1 cellular context compared by ENCODE assay signal in the genomic region with DNA sequence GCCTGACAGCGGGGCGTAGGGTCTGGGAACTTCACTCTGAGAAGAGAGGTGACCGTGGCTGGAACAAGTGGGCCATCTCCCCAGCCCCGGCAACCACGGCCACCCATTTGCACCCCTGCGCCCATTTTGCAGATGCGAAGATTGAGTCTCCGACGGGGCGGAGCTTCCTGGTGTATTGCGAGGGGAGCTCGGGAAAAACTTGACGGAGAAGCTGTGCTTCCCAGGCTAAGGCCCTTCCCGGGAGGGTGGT.
TF ChIP-seq lines count a peak whose summit lies in the region.

No MANE protein-coding gene starts in this region.

TF ChIP-seq in HepG2, 621 proteins besides CTCF, POLR2A, EP300 and RAD21 (continued from another document and continues in another):
- no peak for TF ChIP-seq CSRNP2 (CRISPR knock-in tag; conservative IDR thresholded peaks at IDR 0.05; ENCODE audit: low read depth)
- TF ChIP-seq ZNF607 (CRISPR knock-in tag; IDR thresholded peaks at IDR 0.05; ENCODE audit: borderline replicate concordance) = no peak
- no peak for TF ChIP-seq ZMAT5 (CRISPR knock-in tag; IDR thresholded peaks at IDR 0.05; ENCODE audit: borderline replicate concordance, low read depth)
- TF ChIP-seq KDM6A (CRISPR knock-in tag; IDR thresholded peaks at IDR 0.05; ENCODE audit: low read depth) = no peak
- TF ChIP-seq, protein P1, sequence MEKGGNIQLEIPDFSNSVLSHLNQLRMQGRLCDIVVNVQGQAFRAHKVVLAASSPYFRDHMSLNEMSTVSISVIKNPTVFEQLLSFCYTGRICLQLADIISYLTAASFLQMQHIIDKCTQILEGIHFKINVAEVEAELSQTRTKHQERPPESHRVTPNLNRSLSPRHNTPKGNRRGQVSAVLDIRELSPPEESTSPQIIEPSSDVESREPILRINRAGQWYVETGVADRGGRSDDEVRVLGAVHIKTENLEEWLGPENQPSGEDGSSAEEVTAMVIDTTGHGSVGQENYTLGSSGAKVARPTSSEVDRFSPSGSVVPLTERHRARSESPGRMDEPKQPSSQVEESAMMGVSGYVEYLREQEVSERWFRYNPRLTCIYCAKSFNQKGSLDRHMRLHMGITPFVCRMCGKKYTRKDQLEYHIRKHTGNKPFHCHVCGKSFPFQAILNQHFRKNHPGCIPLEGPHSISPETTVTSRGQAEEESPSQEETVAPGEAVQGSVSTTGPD (CRISPR knock-in tag; IDR thresholded peaks at IDR 0.05) = 0 out of 2 replicates have a peak, but pooled peaks have one; percentile 9
- no peak for TF ChIP-seq ZHX1 (CRISPR knock-in tag; IDR thresholded peaks at IDR 0.05; ENCODE audit: low read depth)
- TF ChIP-seq ZNF484 (CRISPR knock-in tag; IDR thresholded peaks at IDR 0.05; ENCODE audit: borderline replicate concordance, low read depth) = no peak; the same call in 1 of the 2 replicates
- TF ChIP-seq, protein P2, sequence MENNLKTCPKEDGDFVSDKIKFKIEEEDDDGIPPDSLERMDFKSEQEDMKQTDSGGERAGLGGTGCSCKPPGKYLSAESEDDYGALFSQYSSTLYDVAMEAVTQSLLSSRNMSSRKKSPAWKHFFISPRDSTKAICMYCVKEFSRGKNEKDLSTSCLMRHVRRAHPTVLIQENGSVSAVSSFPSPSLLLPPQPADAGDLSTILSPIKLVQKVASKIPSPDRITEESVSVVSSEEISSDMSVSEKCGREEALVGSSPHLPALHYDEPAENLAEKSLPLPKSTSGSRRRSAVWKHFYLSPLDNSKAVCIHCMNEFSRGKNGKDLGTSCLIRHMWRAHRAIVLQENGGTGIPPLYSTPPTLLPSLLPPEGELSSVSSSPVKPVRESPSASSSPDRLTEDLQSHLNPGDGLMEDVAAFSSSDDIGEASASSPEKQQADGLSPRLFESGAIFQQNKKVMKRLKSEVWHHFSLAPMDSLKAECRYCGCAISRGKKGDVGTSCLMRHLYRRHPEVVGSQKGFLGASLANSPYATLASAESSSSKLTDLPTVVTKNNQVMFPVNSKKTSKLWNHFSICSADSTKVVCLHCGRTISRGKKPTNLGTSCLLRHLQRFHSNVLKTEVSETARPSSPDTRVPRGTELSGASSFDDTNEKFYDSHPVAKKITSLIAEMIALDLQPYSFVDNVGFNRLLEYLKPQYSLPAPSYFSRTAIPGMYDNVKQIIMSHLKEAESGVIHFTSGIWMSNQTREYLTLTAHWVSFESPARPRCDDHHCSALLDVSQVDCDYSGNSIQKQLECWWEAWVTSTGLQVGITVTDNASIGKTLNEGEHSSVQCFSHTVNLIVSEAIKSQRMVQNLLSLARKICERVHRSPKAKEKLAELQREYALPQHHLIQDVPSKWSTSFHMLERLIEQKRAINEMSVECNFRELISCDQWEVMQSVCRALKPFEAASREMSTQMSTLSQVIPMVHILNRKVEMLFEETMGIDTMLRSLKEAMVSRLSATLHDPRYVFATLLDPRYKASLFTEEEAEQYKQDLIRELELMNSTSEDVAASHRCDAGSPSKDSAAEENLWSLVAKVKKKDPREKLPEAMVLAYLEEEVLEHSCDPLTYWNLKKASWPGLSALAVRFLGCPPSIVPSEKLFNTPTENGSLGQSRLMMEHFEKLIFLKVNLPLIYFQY (CRISPR knock-in tag; IDR thresholded peaks at IDR 0.05; ENCODE audit: borderline replicate concordance) = no peak; the same call in 1 of the 2 replicates
- TF ChIP-seq ZNF780A (CRISPR knock-in tag; IDR thresholded peaks at IDR 0.05) = no peak
- TF ChIP-seq, protein P3, sequence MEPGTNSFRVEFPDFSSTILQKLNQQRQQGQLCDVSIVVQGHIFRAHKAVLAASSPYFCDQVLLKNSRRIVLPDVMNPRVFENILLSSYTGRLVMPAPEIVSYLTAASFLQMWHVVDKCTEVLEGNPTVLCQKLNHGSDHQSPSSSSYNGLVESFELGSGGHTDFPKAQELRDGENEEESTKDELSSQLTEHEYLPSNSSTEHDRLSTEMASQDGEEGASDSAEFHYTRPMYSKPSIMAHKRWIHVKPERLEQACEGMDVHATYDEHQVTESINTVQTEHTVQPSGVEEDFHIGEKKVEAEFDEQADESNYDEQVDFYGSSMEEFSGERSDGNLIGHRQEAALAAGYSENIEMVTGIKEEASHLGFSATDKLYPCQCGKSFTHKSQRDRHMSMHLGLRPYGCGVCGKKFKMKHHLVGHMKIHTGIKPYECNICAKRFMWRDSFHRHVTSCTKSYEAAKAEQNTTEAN (CRISPR knock-in tag; conservative IDR thresholded peaks at IDR 0.05) = no peak; the same call in 1 of the 2 replicates
- no peak for TF ChIP-seq FOXJ3 (CRISPR knock-in tag; IDR thresholded peaks at IDR 0.05; ENCODE audit: borderline replicate concordance)
- no peak for TF ChIP-seq ZNF589 (CRISPR knock-in tag; conservative IDR thresholded peaks at IDR 0.05)
- TF ChIP-seq, protein P4, sequence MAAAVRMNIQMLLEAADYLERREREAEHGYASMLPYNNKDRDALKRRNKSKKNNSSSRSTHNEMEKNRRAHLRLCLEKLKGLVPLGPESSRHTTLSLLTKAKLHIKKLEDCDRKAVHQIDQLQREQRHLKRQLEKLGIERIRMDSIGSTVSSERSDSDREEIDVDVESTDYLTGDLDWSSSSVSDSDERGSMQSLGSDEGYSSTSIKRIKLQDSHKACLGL (CRISPR knock-in tag; IDR thresholded peaks at IDR 0.05) = 0 out of 2 replicates have a peak, but pooled peaks have one; percentile 16
- TF ChIP-seq ZNF576 (CRISPR knock-in tag; IDR thresholded peaks at IDR 0.05) = no peak; the same call in 1 of the 2 replicates
- TF ChIP-seq ZFP36L1 (CRISPR knock-in tag; IDR thresholded peaks at IDR 0.05) = no peak; the same call in 1 of the 2 replicates
- peak; percentile 12; the same call in 1 of the 2 replicates for TF ChIP-seq ZNF564 (CRISPR knock-in tag; IDR thresholded peaks at IDR 0.05)
- TF ChIP-seq, protein P5, sequence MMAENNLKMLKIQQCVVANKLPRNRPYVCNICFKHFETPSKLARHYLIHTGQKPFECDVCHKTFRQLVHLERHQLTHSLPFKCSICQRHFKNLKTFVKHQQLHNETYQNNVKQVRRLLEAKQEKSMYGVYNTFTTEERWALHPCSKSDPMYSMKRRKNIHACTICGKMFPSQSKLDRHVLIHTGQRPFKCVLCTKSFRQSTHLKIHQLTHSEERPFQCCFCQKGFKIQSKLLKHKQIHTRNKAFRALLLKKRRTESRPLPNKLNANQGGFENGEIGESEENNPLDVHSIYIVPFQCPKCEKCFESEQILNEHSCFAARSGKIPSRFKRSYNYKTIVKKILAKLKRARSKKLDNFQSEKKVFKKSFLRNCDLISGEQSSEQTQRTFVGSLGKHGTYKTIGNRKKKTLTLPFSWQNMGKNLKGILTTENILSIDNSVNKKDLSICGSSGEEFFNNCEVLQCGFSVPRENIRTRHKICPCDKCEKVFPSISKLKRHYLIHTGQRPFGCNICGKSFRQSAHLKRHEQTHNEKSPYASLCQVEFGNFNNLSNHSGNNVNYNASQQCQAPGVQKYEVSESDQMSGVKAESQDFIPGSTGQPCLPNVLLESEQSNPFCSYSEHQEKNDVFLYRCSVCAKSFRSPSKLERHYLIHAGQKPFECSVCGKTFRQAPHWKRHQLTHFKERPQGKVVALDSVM (CRISPR knock-in tag; IDR thresholded peaks at IDR 0.05) = 0 out of 2 replicates have a peak, but pooled peaks have one; percentile 84
- TF ChIP-seq, protein P6, sequence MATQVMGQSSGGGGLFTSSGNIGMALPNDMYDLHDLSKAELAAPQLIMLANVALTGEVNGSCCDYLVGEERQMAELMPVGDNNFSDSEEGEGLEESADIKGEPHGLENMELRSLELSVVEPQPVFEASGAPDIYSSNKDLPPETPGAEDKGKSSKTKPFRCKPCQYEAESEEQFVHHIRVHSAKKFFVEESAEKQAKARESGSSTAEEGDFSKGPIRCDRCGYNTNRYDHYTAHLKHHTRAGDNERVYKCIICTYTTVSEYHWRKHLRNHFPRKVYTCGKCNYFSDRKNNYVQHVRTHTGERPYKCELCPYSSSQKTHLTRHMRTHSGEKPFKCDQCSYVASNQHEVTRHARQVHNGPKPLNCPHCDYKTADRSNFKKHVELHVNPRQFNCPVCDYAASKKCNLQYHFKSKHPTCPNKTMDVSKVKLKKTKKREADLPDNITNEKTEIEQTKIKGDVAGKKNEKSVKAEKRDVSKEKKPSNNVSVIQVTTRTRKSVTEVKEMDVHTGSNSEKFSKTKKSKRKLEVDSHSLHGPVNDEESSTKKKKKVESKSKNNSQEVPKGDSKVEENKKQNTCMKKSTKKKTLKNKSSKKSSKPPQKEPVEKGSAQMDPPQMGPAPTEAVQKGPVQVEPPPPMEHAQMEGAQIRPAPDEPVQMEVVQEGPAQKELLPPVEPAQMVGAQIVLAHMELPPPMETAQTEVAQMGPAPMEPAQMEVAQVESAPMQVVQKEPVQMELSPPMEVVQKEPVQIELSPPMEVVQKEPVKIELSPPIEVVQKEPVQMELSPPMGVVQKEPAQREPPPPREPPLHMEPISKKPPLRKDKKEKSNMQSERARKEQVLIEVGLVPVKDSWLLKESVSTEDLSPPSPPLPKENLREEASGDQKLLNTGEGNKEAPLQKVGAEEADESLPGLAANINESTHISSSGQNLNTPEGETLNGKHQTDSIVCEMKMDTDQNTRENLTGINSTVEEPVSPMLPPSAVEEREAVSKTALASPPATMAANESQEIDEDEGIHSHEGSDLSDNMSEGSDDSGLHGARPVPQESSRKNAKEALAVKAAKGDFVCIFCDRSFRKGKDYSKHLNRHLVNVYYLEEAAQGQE (IDR thresholded peaks at IDR 0.05; ENCODE audit: borderline replicate concordance in 1 of 2, low read depth in 1 of 2, low read length in 2 of 2) = no peak
- no peak for TF ChIP-seq SETDB1 (CRISPR knock-in tag; IDR thresholded peaks at IDR 0.05; ENCODE audit: borderline replicate concordance)
- TF ChIP-seq GTF2F1 (IDR thresholded peaks at IDR 0.05; ENCODE audit: low read length) = no peak
- no peak for TF ChIP-seq SOX6 (IDR thresholded peaks at IDR 0.05)
- no peak for TF ChIP-seq SOX6 (CRISPR knock-in tag; IDR thresholded peaks at IDR 0.05)
- no peak for TF ChIP-seq ZNF713 (CRISPR knock-in tag; IDR thresholded peaks at IDR 0.05)
- no peak for TF ChIP-seq ZKSCAN5 (CRISPR knock-in tag; IDR thresholded peaks at IDR 0.05)
- TF ChIP-seq, protein P7, sequence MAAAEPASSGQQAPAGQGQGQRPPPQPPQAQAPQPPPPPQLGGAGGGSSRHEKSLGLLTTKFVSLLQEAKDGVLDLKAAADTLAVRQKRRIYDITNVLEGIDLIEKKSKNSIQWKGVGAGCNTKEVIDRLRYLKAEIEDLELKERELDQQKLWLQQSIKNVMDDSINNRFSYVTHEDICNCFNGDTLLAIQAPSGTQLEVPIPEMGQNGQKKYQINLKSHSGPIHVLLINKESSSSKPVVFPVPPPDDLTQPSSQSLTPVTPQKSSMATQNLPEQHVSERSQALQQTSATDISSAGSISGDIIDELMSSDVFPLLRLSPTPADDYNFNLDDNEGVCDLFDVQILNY (CRISPR knock-in tag; conservative IDR thresholded peaks at IDR 0.05) = no peak; the same call in 1 of the 2 replicates
- TF ChIP-seq BRCA1 (CRISPR knock-in tag; IDR thresholded peaks at IDR 0.05) = no peak
- no peak for TF ChIP-seq ZNF296 (CRISPR knock-in tag; conservative IDR thresholded peaks at IDR 0.05)
- no peak for TF ChIP-seq ZNF672 (CRISPR knock-in tag; IDR thresholded peaks at IDR 0.05)
- TF ChIP-seq GATAD2A (CRISPR knock-in tag; IDR thresholded peaks at IDR 0.05) = no peak
- TF ChIP-seq TEAD3 (CRISPR knock-in tag; optimal IDR thresholded peaks at IDR 0.05; ENCODE audit: borderline replicate concordance) = no peak
- TF ChIP-seq ZNF605 (CRISPR knock-in tag; IDR thresholded peaks at IDR 0.05) = no peak
- no peak for TF ChIP-seq BHLHE40 (IDR thresholded peaks at IDR 0.05; ENCODE audit: low read length)
- TF ChIP-seq, protein P8, sequence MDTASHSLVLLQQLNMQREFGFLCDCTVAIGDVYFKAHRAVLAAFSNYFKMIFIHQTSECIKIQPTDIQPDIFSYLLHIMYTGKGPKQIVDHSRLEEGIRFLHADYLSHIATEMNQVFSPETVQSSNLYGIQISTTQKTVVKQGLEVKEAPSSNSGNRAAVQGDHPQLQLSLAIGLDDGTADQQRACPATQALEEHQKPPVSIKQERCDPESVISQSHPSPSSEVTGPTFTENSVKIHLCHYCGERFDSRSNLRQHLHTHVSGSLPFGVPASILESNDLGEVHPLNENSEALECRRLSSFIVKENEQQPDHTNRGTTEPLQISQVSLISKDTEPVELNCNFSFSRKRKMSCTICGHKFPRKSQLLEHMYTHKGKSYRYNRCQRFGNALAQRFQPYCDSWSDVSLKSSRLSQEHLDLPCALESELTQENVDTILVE (CRISPR knock-in tag; IDR thresholded peaks at IDR 0.05) = no peak
